Comparison of ENCODE assay signal across 2 cellular contexts in the genomic region with DNA sequence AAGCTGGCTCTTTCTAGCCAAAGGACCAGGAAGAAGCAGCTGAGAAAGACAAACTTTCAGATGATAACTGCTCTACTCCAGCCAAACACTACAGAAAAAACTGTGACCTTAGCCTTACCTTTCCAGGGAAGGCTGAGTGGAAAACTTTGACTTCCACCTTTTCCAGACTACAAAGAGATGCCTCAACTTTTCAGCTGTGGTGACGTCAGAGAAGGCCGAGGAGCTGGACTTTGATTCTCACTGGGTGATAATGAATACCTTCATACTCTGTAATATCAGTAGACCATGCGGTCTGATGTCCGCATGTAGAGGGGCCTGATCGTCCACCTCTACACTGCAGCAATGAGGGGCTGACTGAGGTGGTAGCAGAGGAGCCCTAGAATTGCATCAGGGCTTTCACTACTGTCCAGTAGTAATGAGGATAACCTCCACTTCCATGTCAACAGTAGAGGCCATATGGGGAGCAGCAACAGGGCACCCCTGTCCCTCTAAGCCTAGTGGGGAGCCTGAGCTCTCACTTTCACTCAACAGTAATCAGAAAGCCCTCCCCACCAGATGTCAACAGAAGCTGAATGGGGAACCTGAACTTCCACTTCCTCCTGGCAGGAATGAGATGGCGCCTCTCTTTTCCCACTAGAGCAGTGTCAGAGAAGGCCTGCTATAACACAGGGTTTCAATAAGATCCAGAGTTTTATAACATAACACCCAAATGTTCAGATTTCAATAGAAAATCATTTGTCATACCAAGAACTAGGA.
TF ChIP-seq lines count a peak whose summit lies in the region.

No MANE protein-coding gene starts in this region.

TF ChIP-seq in HCT116, 20 proteins besides CTCF, POLR2A, EP300 and RAD21:
- TF ChIP-seq ELF1 (IDR thresholded peaks at IDR 0.05; ENCODE audit: borderline replicate concordance, low read depth) (no peak), EGR1 (IDR thresholded peaks at IDR 0.05; ENCODE audit: low read depth) (no peak), SRF (IDR thresholded peaks at IDR 0.05; ENCODE audit: low read depth) (no peak), TCF7L2 (IDR thresholded peaks at IDR 0.05; ENCODE audit: borderline replicate concordance, extremely low read depth, insufficient read depth, insufficient read length) (no peak), CEBPB (IDR thresholded peaks at IDR 0.05; ENCODE audit: low read depth) (no peak), EZH2 (IDR thresholded peaks at IDR 0.05) (no peak)
- TF ChIP-seq, protein P1, sequence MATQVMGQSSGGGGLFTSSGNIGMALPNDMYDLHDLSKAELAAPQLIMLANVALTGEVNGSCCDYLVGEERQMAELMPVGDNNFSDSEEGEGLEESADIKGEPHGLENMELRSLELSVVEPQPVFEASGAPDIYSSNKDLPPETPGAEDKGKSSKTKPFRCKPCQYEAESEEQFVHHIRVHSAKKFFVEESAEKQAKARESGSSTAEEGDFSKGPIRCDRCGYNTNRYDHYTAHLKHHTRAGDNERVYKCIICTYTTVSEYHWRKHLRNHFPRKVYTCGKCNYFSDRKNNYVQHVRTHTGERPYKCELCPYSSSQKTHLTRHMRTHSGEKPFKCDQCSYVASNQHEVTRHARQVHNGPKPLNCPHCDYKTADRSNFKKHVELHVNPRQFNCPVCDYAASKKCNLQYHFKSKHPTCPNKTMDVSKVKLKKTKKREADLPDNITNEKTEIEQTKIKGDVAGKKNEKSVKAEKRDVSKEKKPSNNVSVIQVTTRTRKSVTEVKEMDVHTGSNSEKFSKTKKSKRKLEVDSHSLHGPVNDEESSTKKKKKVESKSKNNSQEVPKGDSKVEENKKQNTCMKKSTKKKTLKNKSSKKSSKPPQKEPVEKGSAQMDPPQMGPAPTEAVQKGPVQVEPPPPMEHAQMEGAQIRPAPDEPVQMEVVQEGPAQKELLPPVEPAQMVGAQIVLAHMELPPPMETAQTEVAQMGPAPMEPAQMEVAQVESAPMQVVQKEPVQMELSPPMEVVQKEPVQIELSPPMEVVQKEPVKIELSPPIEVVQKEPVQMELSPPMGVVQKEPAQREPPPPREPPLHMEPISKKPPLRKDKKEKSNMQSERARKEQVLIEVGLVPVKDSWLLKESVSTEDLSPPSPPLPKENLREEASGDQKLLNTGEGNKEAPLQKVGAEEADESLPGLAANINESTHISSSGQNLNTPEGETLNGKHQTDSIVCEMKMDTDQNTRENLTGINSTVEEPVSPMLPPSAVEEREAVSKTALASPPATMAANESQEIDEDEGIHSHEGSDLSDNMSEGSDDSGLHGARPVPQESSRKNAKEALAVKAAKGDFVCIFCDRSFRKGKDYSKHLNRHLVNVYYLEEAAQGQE (IDR thresholded peaks at IDR 0.05; ENCODE audit: low read depth), result no peak
- TF ChIP-seq, protein P2, sequence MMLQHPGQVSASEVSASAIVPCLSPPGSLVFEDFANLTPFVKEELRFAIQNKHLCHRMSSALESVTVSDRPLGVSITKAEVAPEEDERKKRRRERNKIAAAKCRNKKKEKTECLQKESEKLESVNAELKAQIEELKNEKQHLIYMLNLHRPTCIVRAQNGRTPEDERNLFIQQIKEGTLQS (IDR thresholded peaks at IDR 0.05), result no peak

TF ChIP-seq in K562, 482 proteins besides CTCF, POLR2A, EP300 and RAD21:
- TF ChIP-seq, protein P3, sequence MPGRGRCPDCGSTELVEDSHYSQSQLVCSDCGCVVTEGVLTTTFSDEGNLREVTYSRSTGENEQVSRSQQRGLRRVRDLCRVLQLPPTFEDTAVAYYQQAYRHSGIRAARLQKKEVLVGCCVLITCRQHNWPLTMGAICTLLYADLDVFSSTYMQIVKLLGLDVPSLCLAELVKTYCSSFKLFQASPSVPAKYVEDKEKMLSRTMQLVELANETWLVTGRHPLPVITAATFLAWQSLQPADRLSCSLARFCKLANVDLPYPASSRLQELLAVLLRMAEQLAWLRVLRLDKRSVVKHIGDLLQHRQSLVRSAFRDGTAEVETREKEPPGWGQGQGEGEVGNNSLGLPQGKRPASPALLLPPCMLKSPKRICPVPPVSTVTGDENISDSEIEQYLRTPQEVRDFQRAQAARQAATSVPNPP (IDR thresholded peaks at IDR 0.05; ENCODE audit: borderline replicate concordance, insufficient read depth, insufficient read length), result no peak
- TF ChIP-seq, protein P4, sequence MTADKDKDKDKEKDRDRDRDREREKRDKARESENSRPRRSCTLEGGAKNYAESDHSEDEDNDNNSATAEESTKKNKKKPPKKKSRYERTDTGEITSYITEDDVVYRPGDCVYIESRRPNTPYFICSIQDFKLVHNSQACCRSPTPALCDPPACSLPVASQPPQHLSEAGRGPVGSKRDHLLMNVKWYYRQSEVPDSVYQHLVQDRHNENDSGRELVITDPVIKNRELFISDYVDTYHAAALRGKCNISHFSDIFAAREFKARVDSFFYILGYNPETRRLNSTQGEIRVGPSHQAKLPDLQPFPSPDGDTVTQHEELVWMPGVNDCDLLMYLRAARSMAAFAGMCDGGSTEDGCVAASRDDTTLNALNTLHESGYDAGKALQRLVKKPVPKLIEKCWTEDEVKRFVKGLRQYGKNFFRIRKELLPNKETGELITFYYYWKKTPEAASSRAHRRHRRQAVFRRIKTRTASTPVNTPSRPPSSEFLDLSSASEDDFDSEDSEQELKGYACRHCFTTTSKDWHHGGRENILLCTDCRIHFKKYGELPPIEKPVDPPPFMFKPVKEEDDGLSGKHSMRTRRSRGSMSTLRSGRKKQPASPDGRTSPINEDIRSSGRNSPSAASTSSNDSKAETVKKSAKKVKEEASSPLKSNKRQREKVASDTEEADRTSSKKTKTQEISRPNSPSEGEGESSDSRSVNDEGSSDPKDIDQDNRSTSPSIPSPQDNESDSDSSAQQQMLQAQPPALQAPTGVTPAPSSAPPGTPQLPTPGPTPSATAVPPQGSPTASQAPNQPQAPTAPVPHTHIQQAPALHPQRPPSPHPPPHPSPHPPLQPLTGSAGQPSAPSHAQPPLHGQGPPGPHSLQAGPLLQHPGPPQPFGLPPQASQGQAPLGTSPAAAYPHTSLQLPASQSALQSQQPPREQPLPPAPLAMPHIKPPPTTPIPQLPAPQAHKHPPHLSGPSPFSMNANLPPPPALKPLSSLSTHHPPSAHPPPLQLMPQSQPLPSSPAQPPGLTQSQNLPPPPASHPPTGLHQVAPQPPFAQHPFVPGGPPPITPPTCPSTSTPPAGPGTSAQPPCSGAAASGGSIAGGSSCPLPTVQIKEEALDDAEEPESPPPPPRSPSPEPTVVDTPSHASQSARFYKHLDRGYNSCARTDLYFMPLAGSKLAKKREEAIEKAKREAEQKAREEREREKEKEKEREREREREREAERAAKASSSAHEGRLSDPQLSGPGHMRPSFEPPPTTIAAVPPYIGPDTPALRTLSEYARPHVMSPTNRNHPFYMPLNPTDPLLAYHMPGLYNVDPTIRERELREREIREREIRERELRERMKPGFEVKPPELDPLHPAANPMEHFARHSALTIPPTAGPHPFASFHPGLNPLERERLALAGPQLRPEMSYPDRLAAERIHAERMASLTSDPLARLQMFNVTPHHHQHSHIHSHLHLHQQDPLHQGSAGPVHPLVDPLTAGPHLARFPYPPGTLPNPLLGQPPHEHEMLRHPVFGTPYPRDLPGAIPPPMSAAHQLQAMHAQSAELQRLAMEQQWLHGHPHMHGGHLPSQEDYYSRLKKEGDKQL (CRISPR knock-in tag; IDR thresholded peaks at IDR 0.05; ENCODE audit: borderline replicate concordance), result no peak
- TF ChIP-seq CBX8 (IDR thresholded peaks at IDR 0.05; ENCODE audit: borderline replicate concordance, extremely low read depth, low read depth, low read length, poor library complexity, severe bottlenecking) (no peak), BHLHE40 (IDR thresholded peaks at IDR 0.05; ENCODE audit: low read length) (no peak), TCF7 (IDR thresholded peaks at IDR 0.05; ENCODE audit: borderline replicate concordance) (no peak), ATF1 (CRISPR knock-in tag; IDR thresholded peaks at IDR 0.05) (no peak), ATF1 (tag; IDR thresholded peaks at IDR 0.05) (0 out of 2 replicates have a peak, but pooled peaks have one; percentile 28), ATF7 (IDR thresholded peaks at IDR 0.05) (no peak), PRMT5 (CRISPR knock-in tag; IDR thresholded peaks at IDR 0.05) (no peak), GTF2E2 (tag; IDR thresholded peaks at IDR 0.05) (no peak), ZKSCAN8 (CRISPR knock-in tag; IDR thresholded peaks at IDR 0.05) (no peak), TSC22D4 (tag; IDR thresholded peaks at IDR 0.05) (no peak), SPI1 (IDR thresholded peaks at IDR 0.05; ENCODE audit: borderline replicate concordance, low read depth, low read length) (peak; percentile 19; the same call in 1 of the 2 replicates), ZEB2 (IDR thresholded peaks at IDR 0.05) (no peak), ARID1B (IDR thresholded peaks at IDR 0.05) (no peak)
- TF ChIP-seq, protein P5, sequence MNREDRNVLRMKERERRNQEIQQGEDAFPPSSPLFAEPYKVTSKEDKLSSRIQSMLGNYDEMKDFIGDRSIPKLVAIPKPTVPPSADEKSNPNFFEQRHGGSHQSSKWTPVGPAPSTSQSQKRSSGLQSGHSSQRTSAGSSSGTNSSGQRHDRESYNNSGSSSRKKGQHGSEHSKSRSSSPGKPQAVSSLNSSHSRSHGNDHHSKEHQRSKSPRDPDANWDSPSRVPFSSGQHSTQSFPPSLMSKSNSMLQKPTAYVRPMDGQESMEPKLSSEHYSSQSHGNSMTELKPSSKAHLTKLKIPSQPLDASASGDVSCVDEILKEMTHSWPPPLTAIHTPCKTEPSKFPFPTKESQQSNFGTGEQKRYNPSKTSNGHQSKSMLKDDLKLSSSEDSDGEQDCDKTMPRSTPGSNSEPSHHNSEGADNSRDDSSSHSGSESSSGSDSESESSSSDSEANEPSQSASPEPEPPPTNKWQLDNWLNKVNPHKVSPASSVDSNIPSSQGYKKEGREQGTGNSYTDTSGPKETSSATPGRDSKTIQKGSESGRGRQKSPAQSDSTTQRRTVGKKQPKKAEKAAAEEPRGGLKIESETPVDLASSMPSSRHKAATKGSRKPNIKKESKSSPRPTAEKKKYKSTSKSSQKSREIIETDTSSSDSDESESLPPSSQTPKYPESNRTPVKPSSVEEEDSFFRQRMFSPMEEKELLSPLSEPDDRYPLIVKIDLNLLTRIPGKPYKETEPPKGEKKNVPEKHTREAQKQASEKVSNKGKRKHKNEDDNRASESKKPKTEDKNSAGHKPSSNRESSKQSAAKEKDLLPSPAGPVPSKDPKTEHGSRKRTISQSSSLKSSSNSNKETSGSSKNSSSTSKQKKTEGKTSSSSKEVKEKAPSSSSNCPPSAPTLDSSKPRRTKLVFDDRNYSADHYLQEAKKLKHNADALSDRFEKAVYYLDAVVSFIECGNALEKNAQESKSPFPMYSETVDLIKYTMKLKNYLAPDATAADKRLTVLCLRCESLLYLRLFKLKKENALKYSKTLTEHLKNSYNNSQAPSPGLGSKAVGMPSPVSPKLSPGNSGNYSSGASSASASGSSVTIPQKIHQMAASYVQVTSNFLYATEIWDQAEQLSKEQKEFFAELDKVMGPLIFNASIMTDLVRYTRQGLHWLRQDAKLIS (CRISPR knock-in tag; IDR thresholded peaks at IDR 0.05), result no peak
- TF ChIP-seq, protein P6, sequence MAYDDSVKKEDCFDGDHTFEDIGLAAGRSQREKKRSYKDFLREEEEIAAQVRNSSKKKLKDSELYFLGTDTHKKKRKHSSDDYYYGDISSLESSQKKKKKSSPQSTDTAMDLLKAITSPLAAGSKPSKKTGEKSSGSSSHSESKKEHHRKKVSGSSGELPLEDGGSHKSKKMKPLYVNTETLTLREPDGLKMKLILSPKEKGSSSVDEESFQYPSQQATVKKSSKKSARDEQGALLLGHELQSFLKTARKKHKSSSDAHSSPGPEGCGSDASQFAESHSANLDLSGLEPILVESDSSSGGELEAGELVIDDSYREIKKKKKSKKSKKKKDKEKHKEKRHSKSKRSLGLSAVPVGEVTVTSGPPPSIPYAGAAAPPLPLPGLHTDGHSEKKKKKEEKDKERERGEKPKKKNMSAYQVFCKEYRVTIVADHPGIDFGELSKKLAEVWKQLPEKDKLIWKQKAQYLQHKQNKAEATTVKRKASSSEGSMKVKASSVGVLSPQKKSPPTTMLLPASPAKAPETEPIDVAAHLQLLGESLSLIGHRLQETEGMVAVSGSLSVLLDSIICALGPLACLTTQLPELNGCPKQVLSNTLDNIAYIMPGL (CRISPR knock-in tag; IDR thresholded peaks at IDR 0.05), result no peak
- TF ChIP-seq, protein P7, sequence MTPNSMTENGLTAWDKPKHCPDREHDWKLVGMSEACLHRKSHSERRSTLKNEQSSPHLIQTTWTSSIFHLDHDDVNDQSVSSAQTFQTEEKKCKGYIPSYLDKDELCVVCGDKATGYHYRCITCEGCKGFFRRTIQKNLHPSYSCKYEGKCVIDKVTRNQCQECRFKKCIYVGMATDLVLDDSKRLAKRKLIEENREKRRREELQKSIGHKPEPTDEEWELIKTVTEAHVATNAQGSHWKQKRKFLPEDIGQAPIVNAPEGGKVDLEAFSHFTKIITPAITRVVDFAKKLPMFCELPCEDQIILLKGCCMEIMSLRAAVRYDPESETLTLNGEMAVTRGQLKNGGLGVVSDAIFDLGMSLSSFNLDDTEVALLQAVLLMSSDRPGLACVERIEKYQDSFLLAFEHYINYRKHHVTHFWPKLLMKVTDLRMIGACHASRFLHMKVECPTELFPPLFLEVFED (CRISPR knock-in tag; conservative IDR thresholded peaks at IDR 0.05), result no peak
TF ChIP-seq in K562: peak in this region for 2.
